ENCODE assay signal across 8 cellular contexts in genomic region chr2:197707316-197708213, GRCh38. TPM values are rescaled to one million over a fixed set of nuclear protein-coding genes. Genes with fewer than 3 reads are reported as not detected.
A peak's percentile ranks its signal among the peaks of the same experiment; 100 is the strongest.
DNase-seq lines count a peak whose midpoint lies in the region; ATAC-seq, FAIRE-seq and TF ChIP-seq lines count a peak whose summit lies in the region.

No MANE protein-coding gene starts in this region.

- H3K4me1 ChIP-seq in HUES48 (ENCODE audit: control insufficient read depth, insufficient read depth, low read length) (peaks cover 25% of the 10 kb centered on the region), SJCRH30 (peaks cover 8% of the 10 kb centered on the region; the same call in 1 of the 2 replicates), H1 (replicated peaks in 1 of 4; ENCODE audit: control insufficient read depth in 3 of 4, insufficient read depth in 4 of 4, low read length in 3 of 4) (peaks cover 0 to 7% (median 5%) of the 10 kb centered on the region in 4 experiments; a peak in 4 of 7 replicates), mucosa of stomach (ENCODE audit: control insufficient read depth, insufficient read depth, low read length) (peaks cover 19% of the 10 kb centered on the region)

- no peak overlapping the region for H3K14ac ChIP-seq in H1 (ENCODE audit: insufficient read length)

- no peak overlapping the region for H3K4ac ChIP-seq in H1 (replicated peaks; ENCODE audit: insufficient read length, low read depth, low read length)

- H3K9ac ChIP-seq in HUES48 (ENCODE audit: low read depth, low read length) (no peak overlapping the region), H1 (replicated peaks in 1 of 4; ENCODE audit: extremely low read depth in 1 of 4, low read depth in 3 of 4, low read length in 3 of 4) (peak overlapping the region; percentile 14 to 70 (median 46); a peak in 4 of 7 replicates), mucosa of stomach (ENCODE audit: low read length) (peak overlapping the region; percentile 29)

- no peak overlapping the region for H3K56ac ChIP-seq in H1 (replicated peaks; ENCODE audit: insufficient read length, low read depth, low read length)

- no peaks in the 10 kb centered on the region for H3K27me3 ChIP-seq in HUES48 (ENCODE audit: control insufficient read depth, insufficient read depth, low read length)
- no peaks in the 10 kb centered on the region for H3K27me3 ChIP-seq in SJCRH30
- no peaks in the 10 kb centered on the region; a peak in 1 of 7 replicates for H3K27me3 ChIP-seq in H1 (replicated peaks in 1 of 4; ENCODE audit: control insufficient read depth in 3 of 4, extremely low read depth in 1 of 4, insufficient read depth in 3 of 4, low read length in 3 of 4)
- no peaks in the 10 kb centered on the region for H3K27me3 ChIP-seq in mucosa of stomach (ENCODE audit: control insufficient read depth, insufficient read depth, low read length)

- peak overlapping the region; percentile 88 to 98 for H3K4me2 ChIP-seq in H1 (ENCODE audit: insufficient read depth in 1 of 2, low read depth in 2 of 2, low read length in 2 of 2)

- CTCF ChIA-PET in H1 (lab: Charles Lee; ENCODE audit: partially characterized antibody) = interaction anchor here (0.7 to 2.2 kb wide), 12 partner anchors 9 to 346 kb away, joined by 3 to 18 read pairs (median 4); no protein-coding TSS in a partner anchor

- H3K79me1 ChIP-seq in H1 (ENCODE audit: low read depth, low read length) = peaks cover 7% of the 10 kb centered on the region

- peaks cover 16 to 29% of the 10 kb centered on the region in 2 experiments for H4K20me1 ChIP-seq in H1 (replicated peaks in 1 of 2; ENCODE audit: control insufficient read depth in 1 of 2, insufficient read depth in 2 of 2, low read length in 2 of 2)

- H3K79me2 ChIP-seq in H1 (ENCODE audit: control insufficient read depth in 1 of 2, insufficient read depth in 2 of 2, low read length in 2 of 2) = peaks cover 21 to 61% of the 10 kb centered on the region in 2 experiments

- no peak for ATAC-seq in HG03159 (IDR thresholded peaks at IDR 0.05; ENCODE audit: unreplicated experiment)

- H2BK20ac ChIP-seq in H1 (ENCODE audit: low read length) = no peak overlapping the region

- no peak overlapping the region for H3K27ac ChIP-seq in HUES48 (ENCODE audit: low read depth, low read length)
- H3K27ac ChIP-seq in SJCRH30 = no peak overlapping the region
- H3K27ac ChIP-seq in H1 (ENCODE audit: low read depth, low read length) = no peak overlapping the region

- H2AK5ac ChIP-seq in H1 (ENCODE audit: low read depth, low read length) = no peak overlapping the region

- POLR2A ChIA-PET in H1 (lab: Charles Lee; ENCODE audit: partially characterized antibody) = interaction anchor here (0.7 to 1.4 kb wide), 2 partner anchors 113 to 1537 kb away, joined by 3 read pairs; no protein-coding TSS in a partner anchor

- TF ChIP-seq POLR2A in H1 (IDR thresholded peaks at IDR 0.05; ENCODE audit: control extremely low read depth in 1 of 2, low read depth in 2 of 2, low read length in 2 of 2) = no peak

- no peak overlapping the region for H2BK120ac ChIP-seq in H1 (replicated peaks; ENCODE audit: low read depth, low read length)

- no peak overlapping the region for H2BK5ac ChIP-seq in H1 (ENCODE audit: low read depth, low read length)

- peaks cover 22% of the 10 kb centered on the region for H3K23me2 ChIP-seq in H1 (ENCODE audit: low read depth, low read length)

- no peak for FAIRE-seq in H1 (lab: Jason Lieb, UNC)

- 14% methylated on average over 4 of the region's 4 CpGs; no CpG with 5 or more reads in 1 of the 2 experiments for WGBS in H1 (ENCODE audit: extremely low coverage in 1 of 2, insufficient coverage in 1 of 2, insufficient read length in 1 of 2, insufficient replicate concordance in 2 of 2, low coverage in 1 of 2, low lambda C conversion rate in 2 of 2, missing lambda C conversion rate in 1 of 2), 2 experiments

- H3K36me3 ChIP-seq in HUES48 (ENCODE audit: control insufficient read depth, insufficient read depth, low read length) (peaks cover 36% of the 10 kb centered on the region), SJCRH30 (no peaks in the 10 kb centered on the region), H1 (ENCODE audit: control insufficient read depth in 2 of 4, insufficient read depth in 4 of 4, low read length in 3 of 4) (peaks cover 3 to 16% (median 5%) of the 10 kb centered on the region in 4 experiments; a peak in 5 of 8 replicates), mucosa of stomach (ENCODE audit: control insufficient read depth, insufficient read depth, low read length) (no peaks in the 10 kb centered on the region)

- no peak overlapping the region for H2AFZ ChIP-seq in H1 (ENCODE audit: low read length)

- H4K91ac ChIP-seq in H1 (replicated peaks; ENCODE audit: insufficient read length, low read length) = no peak overlapping the region

- no peak overlapping the region for H2BK15ac ChIP-seq in H1 (ENCODE audit: low read length)

- no peak for TF ChIP-seq EP300 in H1 (IDR thresholded peaks at IDR 0.05; ENCODE audit: borderline replicate concordance in 1 of 2, low read depth in 2 of 2, low read length in 2 of 2)

- no peak overlapping the region for H3K23ac ChIP-seq in H1 (ENCODE audit: insufficient read length)

- H4K8ac ChIP-seq in H1 (ENCODE audit: extremely low read depth, insufficient read depth, low read length) = no peak overlapping the region

- no peak overlapping the region for H4K5ac ChIP-seq in H1 (ENCODE audit: insufficient read length, low read depth, low read length)

- peak; percentile 64 to 68 for TF ChIP-seq RAD21 in H1 (IDR thresholded peaks at IDR 0.05 in 1 of 2, conservative IDR thresholded peaks at IDR 0.05 in 1 of 2; ENCODE audit: low read depth in 2 of 2, low read length in 2 of 2)

- peak; percentile 11 for DNase-seq in DMS79 treated with DMSO at 0.1 percent for 48 hours (lab: John Stamatoyannopoulos, UW)
- DNase-seq in DMS79 (lab: John Stamatoyannopoulos, UW) = no peak
- peak in 1 of 2 experiments; percentile 55 for DNase-seq in SJCRH30
- no peak for DNase-seq in H1 (ENCODE audit: low read depth in 1 of 2, low spot score in 2 of 2)
- no peak for DNase-seq in NCI-H128 (lab: John Stamatoyannopoulos, UW; ENCODE audit: unreplicated experiment)

- H3K18ac ChIP-seq in H1 (ENCODE audit: extremely low read depth, low read length) = no peak overlapping the region

- peak overlapping the region; percentile 99 for H3K4me3 ChIP-seq in HUES48 (ENCODE audit: low read depth, low read length)
- H3K4me3 ChIP-seq in SJCRH30 = peak overlapping the region; percentile 78
- H3K4me3 ChIP-seq in H1 (ENCODE audit: extremely low read depth in 1 of 4, insufficient read depth in 2 of 4, low read depth in 3 of 4, low read length in 4 of 4) = peak overlapping the region; percentile 85 to 92 (median 90); a peak in 7 of 8 replicates
- no peak overlapping the region for H3K4me3 ChIP-seq in mucosa of stomach (ENCODE audit: low read length)

- H3K9me3 ChIP-seq in HUES48 (ENCODE audit: control insufficient read depth, insufficient read depth, low read length) = no peaks in the 10 kb centered on the region
- no peaks in the 10 kb centered on the region for H3K9me3 ChIP-seq in SJCRH30 (replicated peaks)
- no peaks in the 10 kb centered on the region for H3K9me3 ChIP-seq in H1 (ENCODE audit: insufficient read depth in 2 of 2, low read depth in 1 of 2, low read length in 1 of 2)
- no peaks in the 10 kb centered on the region for H3K9me3 ChIP-seq in mucosa of stomach (ENCODE audit: control insufficient read depth, low read length)

- H2BK12ac ChIP-seq in H1 (ENCODE audit: low read depth, low read length) = no peak overlapping the region

- peak in 2 of 3 experiments; percentile 31 to 63; a peak in 2 of 4 replicates for TF ChIP-seq CTCF in H1 (IDR thresholded peaks at IDR 0.05; ENCODE audit: control extremely low read depth in 1 of 3, insufficient read depth in 1 of 3, low read depth in 1 of 3, low read length in 3 of 3)

TF ChIP-seq in H1, 55 proteins besides CTCF, POLR2A, EP300 and RAD21 (continues in another document):
- TF ChIP-seq KDM4A (IDR thresholded peaks at IDR 0.05; ENCODE audit: low read depth, low read length, severe bottlenecking) = no peak
- TF ChIP-seq CEBPB (IDR thresholded peaks at IDR 0.05; ENCODE audit: low read depth, low read length) = peak; percentile 74
- TF ChIP-seq CBX5 (IDR thresholded peaks at IDR 0.05; ENCODE audit: low read depth, low read length) = no peak
- TF ChIP-seq KDM1A (IDR thresholded peaks at IDR 0.05; ENCODE audit: borderline replicate concordance, low read length) = no peak

RNA-seq across cellular contexts. Expression of gene MARS2, which starts 2.4 kb away (rescaled TPM):
- 13.6 TPM in 2 replicates for total RNA-seq in SJCRH30 (2014; rRNA removed; shearing (Covaris generic))
- 26.8 and 27.2 TPM in 2 replicates for total RNA-seq in H1 (2021; fragmentation: NEBNext Ultra II Directional; extraction: Animal tissue kit (Norgen Biotek cat#: 25700))
- 15.7 and 18.9 TPM in 2 replicates for polyA plus RNA-seq in H1 (2011; rRNA removed)
- polyA plus RNA-seq in H1 (2011; cell fraction: cytosol; rRNA removed) = 14.5 TPM
- 29.7 TPM for polyA plus RNA-seq in H1 (2011; cell fraction: nucleus; rRNA removed)
- 15.5 to 21.2 TPM (median 17.2 TPM) in 4 replicates for polyA plus RNA-seq in H1 (2012, experiment 1 of 2)
- polyA plus RNA-seq in H1 (2012, experiment 2 of 2) = 15.7 TPM
- polyA plus RNA-seq in H1 (2013, experiment 1 of 2) = 15.6 TPM
- polyA plus RNA-seq in H1 (2013, experiment 2 of 2) = 13.8 TPM
- 37.6 and 40.7 TPM in 2 replicates for polyA minus RNA-seq in H1 (2011; rRNA and poly(A)+ RNA removed)
- polyA minus RNA-seq in H1 (2011; cell fraction: cytosol; rRNA and poly(A)+ RNA removed) = 18.6 TPM
- 49.0 TPM for polyA minus RNA-seq in H1 (2011; cell fraction: nucleus; rRNA and poly(A)+ RNA removed)

RNA-seq across cellular contexts. Expression of gene RFTN2, which starts 32.2 kb away (rescaled TPM):
- 0.02 TPM in 1 of 2 replicates, not detected in the other for total RNA-seq in SJCRH30 (2014; rRNA removed; shearing (Covaris generic))
- 1.2 and 2.4 TPM in 2 replicates for total RNA-seq in H1 (2021; fragmentation: NEBNext Ultra II Directional; extraction: Animal tissue kit (Norgen Biotek cat#: 25700))
- polyA plus RNA-seq in H1 (2011; rRNA removed) = 0.42 and 2.3 TPM in 2 replicates
- polyA plus RNA-seq in H1 (2011; cell fraction: cytosol; rRNA removed) = 1.2 TPM
- 0.58 TPM for polyA plus RNA-seq in H1 (2011; cell fraction: nucleus; rRNA removed)
- polyA plus RNA-seq in H1 (2012, experiment 1 of 2) = 1.2 to 3.8 TPM (median 1.7 TPM) in 4 replicates
- polyA plus RNA-seq in H1 (2012, experiment 2 of 2) = 0.12 TPM
- polyA plus RNA-seq in H1 (2013, experiment 1 of 2) = 1.5 TPM
- polyA plus RNA-seq in H1 (2013, experiment 2 of 2) = 1.5 TPM
- 3.0 and 4.4 TPM in 2 replicates for polyA minus RNA-seq in H1 (2011; rRNA and poly(A)+ RNA removed)
- 2.3 TPM for polyA minus RNA-seq in H1 (2011; cell fraction: cytosol; rRNA and poly(A)+ RNA removed)
- polyA minus RNA-seq in H1 (2011; cell fraction: nucleus; rRNA and poly(A)+ RNA removed) = 3.0 TPM
